1 cellular context compared by ENCODE assay signal in the genomic region with DNA sequence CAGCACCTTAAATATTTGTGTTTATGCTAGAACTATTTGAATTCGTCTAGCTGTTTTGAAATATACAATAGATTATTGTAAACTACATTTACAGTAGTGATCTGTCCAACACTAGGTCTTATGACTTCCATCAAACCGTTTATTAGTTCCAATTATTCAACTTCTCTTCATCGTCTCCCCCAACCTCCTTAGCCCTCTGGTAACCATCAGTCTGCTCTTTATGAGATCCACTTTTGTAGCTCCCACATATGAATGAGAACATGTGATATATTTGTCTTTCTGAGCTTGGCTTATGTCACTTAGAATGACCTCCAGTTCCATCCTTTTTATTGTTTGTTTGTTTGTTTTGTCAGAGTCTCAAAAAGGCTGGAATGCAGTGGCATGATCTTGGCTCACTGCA.
TF ChIP-seq lines count a peak whose summit lies in the region.

No MANE protein-coding gene starts in this region.

TF ChIP-seq in GM23338, 12 proteins besides CTCF, POLR2A, EP300 and RAD21 (continued from another document):
- TF ChIP-seq, protein P1, sequence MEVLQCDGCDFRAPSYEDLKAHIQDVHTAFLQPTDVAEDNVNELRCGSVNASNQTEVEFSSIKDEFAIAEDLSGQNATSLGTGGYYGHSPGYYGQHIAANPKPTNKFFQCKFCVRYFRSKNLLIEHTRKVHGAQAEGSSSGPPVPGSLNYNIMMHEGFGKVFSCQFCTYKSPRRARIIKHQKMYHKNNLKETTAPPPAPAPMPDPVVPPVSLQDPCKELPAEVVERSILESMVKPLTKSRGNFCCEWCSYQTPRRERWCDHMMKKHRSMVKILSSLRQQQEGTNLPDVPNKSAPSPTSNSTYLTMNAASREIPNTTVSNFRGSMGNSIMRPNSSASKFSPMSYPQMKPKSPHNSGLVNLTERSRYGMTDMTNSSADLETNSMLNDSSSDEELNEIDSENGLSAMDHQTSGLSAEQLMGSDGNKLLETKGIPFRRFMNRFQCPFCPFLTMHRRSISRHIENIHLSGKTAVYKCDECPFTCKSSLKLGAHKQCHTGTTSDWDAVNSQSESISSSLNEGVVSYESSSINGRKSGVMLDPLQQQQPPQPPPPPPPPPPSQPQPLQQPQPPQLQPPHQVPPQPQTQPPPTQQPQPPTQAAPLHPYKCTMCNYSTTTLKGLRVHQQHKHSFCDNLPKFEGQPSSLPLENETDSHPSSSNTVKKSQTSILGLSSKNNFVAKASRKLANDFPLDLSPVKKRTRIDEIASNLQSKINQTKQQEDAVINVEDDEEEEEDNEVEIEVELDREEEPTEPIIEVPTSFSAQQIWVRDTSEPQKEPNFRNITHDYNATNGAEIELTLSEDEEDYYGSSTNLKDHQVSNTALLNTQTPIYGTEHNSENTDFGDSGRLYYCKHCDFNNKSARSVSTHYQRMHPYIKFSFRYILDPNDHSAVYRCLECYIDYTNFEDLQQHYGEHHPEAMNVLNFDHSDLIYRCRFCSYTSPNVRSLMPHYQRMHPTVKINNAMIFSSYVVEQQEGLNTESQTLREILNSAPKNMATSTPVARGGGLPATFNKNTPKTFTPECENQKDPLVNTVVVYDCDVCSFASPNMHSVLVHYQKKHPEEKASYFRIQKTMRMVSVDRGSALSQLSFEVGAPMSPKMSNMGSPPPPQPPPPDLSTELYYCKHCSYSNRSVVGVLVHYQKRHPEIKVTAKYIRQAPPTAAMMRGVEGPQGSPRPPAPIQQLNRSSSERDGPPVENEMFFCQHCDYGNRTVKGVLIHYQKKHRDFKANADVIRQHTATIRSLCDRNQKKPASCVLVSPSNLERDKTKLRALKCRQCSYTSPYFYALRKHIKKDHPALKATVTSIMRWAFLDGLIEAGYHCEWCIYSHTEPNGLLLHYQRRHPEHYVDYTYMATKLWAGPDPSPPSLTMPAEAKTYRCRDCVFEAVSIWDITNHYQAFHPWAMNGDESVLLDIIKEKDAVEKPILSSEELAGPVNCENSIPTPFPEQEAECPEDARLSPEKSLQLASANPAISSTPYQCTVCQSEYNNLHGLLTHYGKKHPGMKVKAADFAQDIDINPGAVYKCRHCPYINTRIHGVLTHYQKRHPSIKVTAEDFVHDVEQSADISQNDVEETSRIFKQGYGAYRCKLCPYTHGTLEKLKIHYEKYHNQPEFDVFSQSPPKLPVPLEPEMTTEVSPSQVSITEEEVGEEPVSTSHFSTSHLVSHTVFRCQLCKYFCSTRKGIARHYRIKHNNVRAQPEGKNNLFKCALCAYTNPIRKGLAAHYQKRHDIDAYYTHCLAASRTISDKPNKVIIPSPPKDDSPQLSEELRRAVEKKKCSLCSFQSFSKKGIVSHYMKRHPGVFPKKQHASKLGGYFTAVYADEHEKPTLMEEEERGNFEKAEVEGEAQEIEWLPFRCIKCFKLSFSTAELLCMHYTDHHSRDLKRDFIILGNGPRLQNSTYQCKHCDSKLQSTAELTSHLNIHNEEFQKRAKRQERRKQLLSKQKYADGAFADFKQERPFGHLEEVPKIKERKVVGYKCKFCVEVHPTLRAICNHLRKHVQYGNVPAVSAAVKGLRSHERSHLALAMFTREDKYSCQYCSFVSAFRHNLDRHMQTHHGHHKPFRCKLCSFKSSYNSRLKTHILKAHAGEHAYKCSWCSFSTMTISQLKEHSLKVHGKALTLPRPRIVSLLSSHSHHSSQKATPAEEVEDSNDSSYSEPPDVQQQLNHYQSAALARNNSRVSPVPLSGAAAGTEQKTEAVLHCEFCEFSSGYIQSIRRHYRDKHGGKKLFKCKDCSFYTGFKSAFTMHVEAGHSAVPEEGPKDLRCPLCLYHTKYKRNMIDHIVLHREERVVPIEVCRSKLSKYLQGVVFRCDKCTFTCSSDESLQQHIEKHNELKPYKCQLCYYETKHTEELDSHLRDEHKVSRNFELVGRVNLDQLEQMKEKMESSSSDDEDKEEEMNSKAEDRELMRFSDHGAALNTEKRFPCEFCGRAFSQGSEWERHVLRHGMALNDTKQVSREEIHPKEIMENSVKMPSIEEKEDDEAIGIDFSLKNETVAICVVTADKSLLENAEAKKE (CRISPR knock-in tag; IDR thresholded peaks at IDR 0.05): no peak
- TF ChIP-seq POLR2AphosphoS5 (IDR thresholded peaks at IDR 0.05; ENCODE audit: low read depth): no peak
